In genomic region chr18:55320399-55321255, GRCh38 we compare ENCODE assay signal across 9 cellular contexts.
DNase-seq lines count a peak whose midpoint lies in the region; ATAC-seq and TF ChIP-seq lines count a peak whose summit lies in the region.
"Had no signal": no experiment of that assay in that cellular context is flagged by ENCODE, and none has a peak within 500 bp of the region (broad histone marks: within the 10 kb centered on the region; RNA-seq: fewer than 3 reads in every experiment).

No MANE protein-coding gene starts in this region.

- H3K27ac ChIP-seq in colonic mucosa = peak overlapping the region; percentile 80

- no peaks in the 10 kb centered on the region for H3K9me3 ChIP-seq in colonic mucosa

- H3K4me1 Mint-ChIP-seq in CD14-positive monocyte (peaks cover 40% of the 10 kb centered on the region), osteocyte (ENCODE audit: unreplicated experiment) (peaks cover 56% of the 10 kb centered on the region)
- H3K4me1 Mint-ChIP-seq in stimulated activated naive CD8-positive, alpha-beta T cell treated with anti-CD3 and anti-CD28 coated beads, Interleukin-15, amount 100 ng/mL, for 72 hours = peaks cover 8% of the 10 kb centered on the region

- no peaks in the 10 kb centered on the region for H3K36me3 ChIP-seq in colonic mucosa

- H3K4me3 Mint-ChIP-seq in CD14-positive monocyte = peak overlapping the region; percentile 91 to 96
- peak overlapping the region; percentile 91 for H3K4me3 Mint-ChIP-seq in osteocyte (ENCODE audit: unreplicated experiment)
- no peak overlapping the region for H3K4me3 Mint-ChIP-seq in stimulated activated naive CD8-positive, alpha-beta T cell treated with anti-CD3 and anti-CD28 coated beads, Interleukin-15, amount 100 ng/mL, for 72 hours

- peaks cover 6% of the 10 kb centered on the region for H3K27me3 ChIP-seq in colonic mucosa

- no peaks in the 10 kb centered on the region for H3K4me1 ChIP-seq in colonic mucosa

- no peak for ATAC-seq in HG02623 (IDR thresholded peaks at IDR 0.05; ENCODE audit: unreplicated experiment)
- no peak for ATAC-seq in stimulated activated naive CD8-positive, alpha-beta T cell treated with anti-CD3 and anti-CD28 coated beads, Interleukin-15, amount 100 ng/mL, for 72 hours
- ATAC-seq: Panc1 had no signal

- intact Hi-C loops in CD14-positive monocyte (cut with micrococcal nuclease) = loop anchor here in 1 of 2 donors (10.0 kb wide), 1 partner anchor 1334 kb away; the partner anchor contains the start of gene WDR7
- intact Hi-C loops in colonic mucosa (cut with DNase I) = no loop called here

- peaks cover 0 to 2% (median 0%) of the 10 kb centered on the region in 3 donors for H3K27me3 Mint-ChIP-seq in CD14-positive monocyte (ENCODE audit: low read depth in 3 of 3)
- H3K27me3 Mint-ChIP-seq in osteocyte (ENCODE audit: unreplicated experiment) = no peaks in the 10 kb centered on the region
- H3K27me3 Mint-ChIP-seq in stimulated activated naive CD8-positive, alpha-beta T cell treated with anti-CD3 and anti-CD28 coated beads, Interleukin-15, amount 100 ng/mL, for 72 hours = peaks cover 47% of the 10 kb centered on the region

- no peaks in the 10 kb centered on the region for H3K9me3 Mint-ChIP-seq in CD14-positive monocyte
- no peaks in the 10 kb centered on the region for H3K9me3 Mint-ChIP-seq in osteocyte (ENCODE audit: unreplicated experiment)
- H3K9me3 Mint-ChIP-seq in stimulated activated naive CD8-positive, alpha-beta T cell treated with anti-CD3 and anti-CD28 coated beads, Interleukin-15, amount 100 ng/mL, for 72 hours = no peaks in the 10 kb centered on the region

- H3K36me3 Mint-ChIP-seq in CD14-positive monocyte = no peaks in the 10 kb centered on the region
- no peaks in the 10 kb centered on the region for H3K36me3 Mint-ChIP-seq in osteocyte (ENCODE audit: unreplicated experiment)

- H3K27ac Mint-ChIP-seq in CD14-positive monocyte = peak overlapping the region; percentile 34 to 91 (median 77)
- peak overlapping the region; percentile 90 for H3K27ac Mint-ChIP-seq in osteocyte (ENCODE audit: unreplicated experiment)
- no peak overlapping the region for H3K27ac Mint-ChIP-seq in stimulated activated naive CD8-positive, alpha-beta T cell treated with anti-CD3 and anti-CD28 coated beads, Interleukin-15, amount 100 ng/mL, for 72 hours

- peak overlapping the region in 1 of 2 donors; percentile 64 for H3K9ac ChIP-seq in colonic mucosa (ENCODE audit: low read depth in 2 of 2, low read length in 2 of 2)

- no peak for TF ChIP-seq CTCF in CD14-positive monocyte (IDR thresholded peaks at IDR 0.05)
- TF ChIP-seq CTCF in colonic mucosa (IDR thresholded peaks at IDR 0.05) = no peak
- TF ChIP-seq CTCF in osteocyte (IDR thresholded peaks at IDR 0.05) = no peak

- peak overlapping the region; percentile 35 for H3K4me3 ChIP-seq in colonic mucosa

- DNase-seq in CD14-positive monocyte (ENCODE audit: low spot score) (no peak), NCI-H1417 (lab: John Stamatoyannopoulos, UW) (peak in 2 of 3 experiments; percentile 75 to 87), colonic mucosa (no peak), osteocyte (ENCODE audit: extremely low spot score, unreplicated experiment) (no peak), DMS153 (lab: John Stamatoyannopoulos, UW) (no peak), dedifferentiated amniotic fluid mesenchymal stem cell (ENCODE audit: extremely low spot score) (no peak)
- DNase-seq in stimulated activated naive CD8-positive, alpha-beta T cell treated with anti-CD3 and anti-CD28 coated beads, Interleukin-15, amount 100 ng/mL, for 72 hours = no peak

Comparison
In these comparisons a context has a peak if more than half of its experiments do, and no peak if none do; other contexts are left out.
1. DNase-seq: peak in NCI-H1417 (2 of 3); none in CD14-positive monocyte (single experiment), colonic mucosa (single experiment), osteocyte (single experiment), DMS153 (single experiment), stimulated activated naive CD8-positive, alpha-beta T cell treated with anti-CD3 and anti-CD28 coated beads, Interleukin-15, amount 100 ng/mL, for 72 hours (0 of 2) and dedifferentiated amniotic fluid mesenchymal stem cell (single experiment).
2. H3K27ac Mint-ChIP-seq: peak in CD14-positive monocyte (7 of 7) and osteocyte (single experiment); none in stimulated activated naive CD8-positive, alpha-beta T cell treated with anti-CD3 and anti-CD28 coated beads, Interleukin-15, amount 100 ng/mL, for 72 hours (0 of 2).
3. H3K4me3 Mint-ChIP-seq: peak in CD14-positive monocyte (2 of 2) and osteocyte (single experiment); none in stimulated activated naive CD8-positive, alpha-beta T cell treated with anti-CD3 and anti-CD28 coated beads, Interleukin-15, amount 100 ng/mL, for 72 hours (0 of 2).